ENCODE assay signal across 30 cellular contexts in the genomic region with DNA sequence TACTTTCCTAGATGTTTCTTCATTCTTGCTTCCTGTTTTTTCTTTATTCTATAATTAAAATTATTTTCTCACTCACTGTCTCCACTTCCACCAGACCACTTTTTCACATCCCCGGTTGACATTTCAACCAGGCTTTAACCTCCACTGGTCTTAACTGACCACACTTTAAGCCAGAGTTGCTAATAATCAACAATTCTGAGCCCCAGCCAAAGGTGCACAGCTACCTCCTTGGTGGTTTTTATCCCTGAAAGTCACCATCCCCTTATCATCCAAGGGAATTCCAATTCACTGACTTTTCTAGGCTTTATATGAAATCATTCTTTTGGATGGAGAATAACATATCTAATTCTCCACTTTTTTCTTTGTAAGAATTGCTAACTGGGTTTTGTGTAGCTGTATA.
"Had no signal": no experiment of that assay in that cellular context is flagged by ENCODE, and none has a peak within 500 bp of the region (broad histone marks: within the 10 kb centered on the region; RNA-seq: fewer than 3 reads in every experiment).

No MANE protein-coding gene starts in this region.

- DNase-seq: activated CD4-positive, alpha-beta memory T cell treated with anti-CD3 and anti-CD28 coated beads for 36 hours; activated CD4-positive, alpha-beta T cell treated with anti-CD3 and anti-CD28 coated beads for 36 hours; activated CD4-positive, alpha-beta T cell treated with anti-CD3 and anti-CD28 coated beads, Interleukin-2, amount 10 ng/mL, durations not matched to agents 7 days and 5 days; activated CD8-positive, alpha-beta memory T cell treated with anti-CD3 and anti-CD28 coated beads, Interleukin-2, amount 50 U/mL, for 4 hours; activated effector memory CD4-positive, alpha-beta T cell treated with Interleukin-2 at 50 U/mL for 16 hours; activated naive CD4-positive, alpha-beta T cell treated with anti-CD3 and anti-CD28 coated beads, Interleukin-2, amount 50 U/mL, for 16 hours; activated naive CD8-positive, alpha-beta T cell treated with anti-CD3 and anti-CD28 coated beads for 36 hours; activated T-cell treated with anti-CD3 and anti-CD28 coated beads for 4 hours; activated T-cell treated with anti-CD3 and anti-CD28 coated beads, Interleukin-2, amount 50 U/mL, for 48 hours; amniotic stem cell; aorta; NCI-H1048; NCI-H1105 treated with DMSO at 0.1 percent for 48 hours; NCI-H1436; NCI-H1694; NCI-H1930; NCI-H2081 treated with DMSO at 0.1 percent for 48 hours; NCI-H345; NCI-H524 treated with DMSO at 0.1 percent for 48 hours; NK-92 treated with Interleukin-12 subunit alpha and Interleukin-12 subunit beta, amount 100 ng/mL, for 24 hours; OCI-M1; SHP77; SK-N-SH had no signal

- FAIRE-seq: K562 had no signal

- H3K27ac ChIP-seq: breast epithelium, SJSA1 had no signal

- H3K9me3 Mint-ChIP-seq: activated CD4-positive, alpha-beta memory T cell treated with anti-CD3 and anti-CD28 coated beads for 36 hours; activated CD4-positive, alpha-beta T cell treated with anti-CD3 and anti-CD28 coated beads, Interleukin-2, amount 10 ng/mL, durations not matched to agents 7 days and 5 days; activated naive CD8-positive, alpha-beta T cell treated with anti-CD3 and anti-CD28 coated beads for 36 hours; T-helper 1 cell treated with Interleukin-12 subunit alpha and Interleukin-12 subunit beta and Interleukin-4 antibody, amounts not matched to agents 30 μg/mL and 1 μg/mL, for 36 hours; T-helper 2 cell treated with Interferon-gamma antibody and Interleukin-4, amounts not matched to agents 5 μg/mL and 100 μg/mL, for 36 hours; WTC11 had no signal

- ATAC-seq: activated CD4-positive, alpha-beta T cell treated with anti-CD3 and anti-CD28 coated beads for 36 hours; activated CD4-positive, CD25-positive, alpha-beta regulatory T cell treated with anti-CD3 and anti-CD28 coated beads, Interleukin-2, amount 50 U/mL, for 24 hours; K562; WTC11 had no signal

- H3K4me3 Mint-ChIP-seq: activated CD4-positive, alpha-beta memory T cell treated with anti-CD3 and anti-CD28 coated beads for 36 hours; activated CD4-positive, alpha-beta T cell treated with anti-CD3 and anti-CD28 coated beads for 36 hours; activated CD4-positive, alpha-beta T cell treated with anti-CD3 and anti-CD28 coated beads, Interleukin-2, amount 10 ng/mL, durations not matched to agents 7 days and 5 days; activated naive CD8-positive, alpha-beta T cell treated with anti-CD3 and anti-CD28 coated beads for 36 hours; T-helper 1 cell treated with Interleukin-12 subunit alpha and Interleukin-12 subunit beta and Interleukin-4 antibody, amounts not matched to agents 30 μg/mL and 1 μg/mL, for 36 hours; T-helper 2 cell treated with Interferon-gamma antibody and Interleukin-4, amounts not matched to agents 5 μg/mL and 100 μg/mL, for 36 hours; WTC11 had no signal

- H3K4me3 ChIP-seq: breast epithelium, K562, SJSA1 had no signal

- H3K4me1 Mint-ChIP-seq: activated CD4-positive, alpha-beta T cell treated with anti-CD3 and anti-CD28 coated beads, Interleukin-2, amount 10 ng/mL, durations not matched to agents 7 days and 5 days; activated naive CD8-positive, alpha-beta T cell treated with anti-CD3 and anti-CD28 coated beads for 36 hours had no signal

- H3K27ac Mint-ChIP-seq: activated CD4-positive, alpha-beta memory T cell treated with anti-CD3 and anti-CD28 coated beads for 36 hours; activated CD4-positive, alpha-beta T cell treated with anti-CD3 and anti-CD28 coated beads for 36 hours; activated CD4-positive, alpha-beta T cell treated with anti-CD3 and anti-CD28 coated beads, Interleukin-2, amount 10 ng/mL, durations not matched to agents 7 days and 5 days; activated naive CD8-positive, alpha-beta T cell treated with anti-CD3 and anti-CD28 coated beads for 36 hours; T-helper 1 cell treated with Interleukin-12 subunit alpha and Interleukin-12 subunit beta and Interleukin-4 antibody, amounts not matched to agents 30 μg/mL and 1 μg/mL, for 36 hours; T-helper 2 cell treated with Interferon-gamma antibody and Interleukin-4, amounts not matched to agents 5 μg/mL and 100 μg/mL, for 36 hours; WTC11 had no signal

- H3K27me3 ChIP-seq: breast epithelium had no signal

- H3K36me3 Mint-ChIP-seq: activated CD4-positive, alpha-beta memory T cell treated with anti-CD3 and anti-CD28 coated beads for 36 hours; activated naive CD8-positive, alpha-beta T cell treated with anti-CD3 and anti-CD28 coated beads for 36 hours; WTC11 had no signal
